Comparison of ENCODE assay signal across 16 cellular contexts in the genomic region with DNA sequence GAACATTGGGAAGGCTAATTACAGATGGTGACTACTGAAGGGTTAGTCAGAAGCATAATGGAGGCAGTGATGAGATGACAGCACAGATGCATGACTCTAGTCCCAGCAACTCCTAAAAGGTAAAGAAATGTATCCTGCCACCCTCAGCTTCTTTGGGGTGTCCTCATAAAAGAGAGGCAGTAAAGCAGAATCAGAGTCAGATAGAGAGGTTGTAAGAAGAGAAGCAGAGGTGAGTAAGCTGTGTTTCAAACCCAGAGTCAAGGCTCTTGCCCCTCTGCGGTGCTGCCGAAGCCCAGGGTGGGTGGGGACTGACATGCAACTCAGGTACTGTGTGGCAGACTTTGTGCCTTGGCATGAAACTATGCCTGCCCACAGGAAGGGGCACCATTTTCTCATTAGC. TPM values are rescaled to one million over a fixed set of nuclear protein-coding genes. Genes with fewer than 3 reads are reported as not detected.
DNase-seq lines count a peak whose midpoint lies in the region; FAIRE-seq and TF ChIP-seq lines count a peak whose summit lies in the region.
"Had no signal": no experiment of that assay in that cellular context is flagged by ENCODE, and none has a peak within 500 bp of the region (broad histone marks: within the 10 kb centered on the region; RNA-seq: fewer than 3 reads in every experiment).

No MANE protein-coding gene starts in this region.

- no peak overlapping the region for H3K27ac ChIP-seq in mammary epithelial cell (ENCODE audit: insufficient read depth, low read depth, low read length)
- H3K27ac ChIP-seq in breast epithelium, result no peak overlapping the region
- peak overlapping the region; percentile 15 for H3K27ac ChIP-seq in neutrophil

- H3K36me3 ChIP-seq in mammary epithelial cell (ENCODE audit: insufficient read depth, low read length) (no peaks in the 10 kb centered on the region), breast epithelium (no peaks in the 10 kb centered on the region), Loucy (ENCODE audit: insufficient read depth, low read length) (no peaks in the 10 kb centered on the region), bronchial epithelial cell (ENCODE audit: control insufficient read depth, insufficient read depth, low read length) (no peaks in the 10 kb centered on the region), neutrophil (no peaks in the 10 kb centered on the region)
- H3K36me3 ChIP-seq: BE2C had no signal

- H3K4me3 ChIP-seq in mammary epithelial cell (replicated peaks in 1 of 3; ENCODE audit: insufficient read depth in 1 of 3, low read depth in 2 of 3, low read length in 3 of 3) (no peak overlapping the region), breast epithelium (no peak overlapping the region), Loucy (ENCODE audit: low read length, poor library complexity, severe bottlenecking) (no peak overlapping the region), bronchial epithelial cell (ENCODE audit: low read depth, low read length) (no peak overlapping the region), neutrophil (ENCODE audit: low read depth in 1 of 2, low read length in 1 of 2) (no peak overlapping the region)
- H3K4me3 ChIP-seq: GM23338 had no signal

- H3K9ac ChIP-seq in mammary epithelial cell (ENCODE audit: insufficient read depth, low read length), result no peak overlapping the region
- no peak overlapping the region for H3K9ac ChIP-seq in Loucy (ENCODE audit: low read depth, low read length, poor library complexity, severe bottlenecking)

- no peaks in the 10 kb centered on the region for H3K27me3 ChIP-seq in mammary epithelial cell (ENCODE audit: insufficient read depth, low read length)
- H3K27me3 ChIP-seq in breast epithelium, result no peaks in the 10 kb centered on the region
- no peaks in the 10 kb centered on the region for H3K27me3 ChIP-seq in Loucy (ENCODE audit: insufficient read depth, low read length, poor library complexity, severe bottlenecking)
- H3K27me3 ChIP-seq in bronchial epithelial cell (ENCODE audit: control insufficient read depth, insufficient read depth, low read length), result no peaks in the 10 kb centered on the region
- H3K27me3 ChIP-seq in neutrophil, result no peaks in the 10 kb centered on the region
- H3K27me3 ChIP-seq: BE2C had no signal

- DNase-seq in mammary epithelial cell, result no peak
- no peak for DNase-seq in breast epithelium (ENCODE audit: low spot score in 2 of 2)
- peak; percentile 18 for DNase-seq in bronchial epithelial cell (ENCODE audit: low read depth)
- DNase-seq in AML-193 (lab: John Stamatoyannopoulos, UW), result no peak
- no peak for DNase-seq in central memory CD4-positive, alpha-beta T cell
- no peak for DNase-seq in RCC 7860 (ENCODE audit: low spot score)
- DNase-seq: CD4-positive, CD25-positive, alpha-beta regulatory T cell; CD8-positive, alpha-beta memory T cell; GDM1; HCEC 1CT had no signal

- intact Hi-C loops in mammary epithelial cell (cut with micrococcal nuclease), result no loop called here
- intact Hi-C loops in breast epithelium (cut with DNase I; ENCODE audit: low total_unique reads), result no loop called here

- H2AFZ ChIP-seq in mammary epithelial cell (ENCODE audit: low read depth, low read length) (peak overlapping the region; percentile 6), Loucy (ENCODE audit: low read length) (peak overlapping the region; percentile 11; the same call in 1 of the 2 replicates)
- H2AFZ ChIP-seq: GM23338 had no signal

- dilution Hi-C loops in mammary epithelial cell (cut with HindIII; ENCODE audit: low sequenced_read_pairs), result no loop called here

- no peak overlapping the region for H3K4me2 ChIP-seq in mammary epithelial cell (ENCODE audit: insufficient read depth, low read depth, low read length)
- no peak overlapping the region for H3K4me2 ChIP-seq in Loucy (ENCODE audit: low read depth, low read length, poor library complexity, severe bottlenecking)
- H3K4me2 ChIP-seq: GM23338 had no signal

- FAIRE-seq in bronchial epithelial cell (lab: Jason Lieb, UNC) (no peak), RCC 7860 (lab: Jason Lieb, UNC) (no peak)
- FAIRE-seq: D721Med, H54 had no signal

- no peaks in the 10 kb centered on the region for H3F3A ChIP-seq in Loucy (ENCODE audit: low read depth)

- H4K20me1 ChIP-seq in mammary epithelial cell (ENCODE audit: insufficient read depth, low read length) (no peaks in the 10 kb centered on the region), Loucy (ENCODE audit: insufficient read depth, low read length, poor library complexity, severe bottlenecking) (no peaks in the 10 kb centered on the region)

- no peak for TF ChIP-seq CTCF in mammary epithelial cell (conservative IDR thresholded peaks at IDR 0.05 in 1 of 2, IDR thresholded peaks at IDR 0.05 in 1 of 2; ENCODE audit: extremely low read depth in 1 of 2, insufficient read depth in 1 of 2, low read depth in 1 of 2, low read length in 2 of 2)
- no peak for TF ChIP-seq CTCF in breast epithelium (IDR thresholded peaks at IDR 0.05)
- TF ChIP-seq CTCF in Loucy (conservative IDR thresholded peaks at IDR 0.05; ENCODE audit: low read length), result no peak
- TF ChIP-seq CTCF in bronchial epithelial cell (IDR thresholded peaks at IDR 0.05; ENCODE audit: insufficient read depth, low read length, severe bottlenecking), result no peak
- TF ChIP-seq CTCF in neutrophil (IDR thresholded peaks at IDR 0.05), result no peak

- in situ Hi-C loops in mammary epithelial cell (cut with MboI; ENCODE audit: low sequenced_read_pairs in 2 of 2), result no loop called here

- no peak for TF ChIP-seq POLR2A in breast epithelium (IDR thresholded peaks at IDR 0.05)

- no TSS peak for BruUV-seq in mammary epithelial cell (replicated peaks; lab: Mats Ljungman, UMichigan)

- WGBS in mammary epithelial cell (ENCODE audit: low coverage, missing lambda C conversion rate), result 100% methylated on average over 2 of the region's 2 CpGs

- H3K4me1 ChIP-seq in mammary epithelial cell (ENCODE audit: insufficient read depth, low read length), result peaks cover 3% of the 10 kb centered on the region
- H3K4me1 ChIP-seq in breast epithelium, result no peaks in the 10 kb centered on the region
- peaks cover 12% of the 10 kb centered on the region for H3K4me1 ChIP-seq in Loucy (ENCODE audit: insufficient read depth, low read length, poor library complexity, severe bottlenecking)
- H3K4me1 ChIP-seq in neutrophil (ENCODE audit: control insufficient read depth in 1 of 2, insufficient read depth in 1 of 2, low read depth in 1 of 2, low read length in 1 of 2), result peaks cover 18% of the 10 kb centered on the region in 2 experiments
- H3K4me1 ChIP-seq: BE2C had no signal

- no peaks in the 10 kb centered on the region for H3K79me2 ChIP-seq in mammary epithelial cell (ENCODE audit: insufficient read depth, low read length)
- no peaks in the 10 kb centered on the region for H3K79me2 ChIP-seq in Loucy (ENCODE audit: insufficient read depth, low read length)

- CTCF ChIA-PET in mammary epithelial cell (lab: Charles Lee; ENCODE audit: low non-redundant PET), result interaction anchor here (0.6 kb wide), 1 partner anchor 57 kb away, joined by 3 read pairs; no protein-coding TSS in a partner anchor

- H3K9me3 ChIP-seq in mammary epithelial cell (replicated peaks; ENCODE audit: insufficient read depth, low read length) (no peaks in the 10 kb centered on the region), breast epithelium (no peaks in the 10 kb centered on the region), Loucy (ENCODE audit: insufficient read depth, low read depth, low read length) (no peaks in the 10 kb centered on the region), neutrophil (no peaks in the 10 kb centered on the region)
- H3K9me3 ChIP-seq: BE2C had no signal

- H3K9me2 ChIP-seq in Loucy (replicated peaks; ENCODE audit: low read depth, low read length), result no peaks in the 10 kb centered on the region

RNA-seq across cellular contexts. Expression of gene PGM2, which starts 59.5 kb away (rescaled TPM):
- total RNA-seq in mammary epithelial cell, result 10 to 100 TPM; 18.5 to 33.0 TPM
- polyA plus RNA-seq in mammary epithelial cell, result 21.7 TPM
- 59.4 TPM for polyA minus RNA-seq in mammary epithelial cell
- 10 to 100 TPM; 11.0 to 26.2 (median 21.3) TPM for total RNA-seq in breast epithelium
- total RNA-seq in bronchial epithelial cell, result 59.2 and 61.3 TPM in 2 replicates
